In genomic region chr1:109392037-109392787, GRCh38 we compare ENCODE assay signal across 8 cellular contexts.
DNase-seq lines count a peak whose midpoint lies in the region; ATAC-seq, FAIRE-seq and TF ChIP-seq lines count a peak whose summit lies in the region.

No MANE protein-coding gene starts in this region.

- TF ChIP-seq CTCF in coronary artery (IDR thresholded peaks at IDR 0.05) = no peak
- TF ChIP-seq CTCF in parathyroid adenoma (IDR thresholded peaks at IDR 0.05) = no peak

- H2AFZ ChIP-seq in parathyroid adenoma = peak overlapping the region; percentile 72

- H3K4me3 ChIP-seq in coronary artery = peak overlapping the region; percentile 83
- no peak overlapping the region for H3K4me3 ChIP-seq in parathyroid adenoma (ENCODE audit: low read depth, low read length)

- POLR2A ChIA-PET in HEK293T (lab: Yijun Ruan, JAX) = interaction anchor here (1.2 to 1.5 kb wide), 3 partner anchors 8 to 109 kb away, joined by 3 to 6 read pairs (median 4); partner anchors contain the start of gene PSRC1

- H3K27me3 ChIP-seq in parathyroid adenoma (ENCODE audit: control insufficient read depth, insufficient read depth, low read length) = no peaks in the 10 kb centered on the region

- peak; percentile 28 for ATAC-seq in HG03045 (IDR thresholded peaks at IDR 0.05; ENCODE audit: unreplicated experiment)
- no peak for ATAC-seq in HG03442 (IDR thresholded peaks at IDR 0.05; ENCODE audit: unreplicated experiment)

- FAIRE-seq in GM19239 (lab: Jason Lieb, UNC) = no peak

- CTCF ChIA-PET in HEK293T (lab: Yijun Ruan, JAX) = interaction anchor here (1.1 kb wide), 1 partner anchor 115 kb away, joined by 4 read pairs; no protein-coding TSS in a partner anchor

- no peak overlapping the region for H3K9ac ChIP-seq in parathyroid adenoma

- H3K79me2 ChIP-seq in parathyroid adenoma = peaks cover 2% of the 10 kb centered on the region

- no peaks in the 10 kb centered on the region for H3K36me3 ChIP-seq in parathyroid adenoma (ENCODE audit: control insufficient read depth, insufficient read depth, low read length)

- no peaks in the 10 kb centered on the region for H3K9me3 ChIP-seq in parathyroid adenoma (ENCODE audit: control insufficient read depth, low read length)

- H3K4me2 ChIP-seq in parathyroid adenoma (ENCODE audit: low read length) = peak overlapping the region; percentile 29

- H3K27ac ChIP-seq in coronary artery (peak overlapping the region; percentile 92 to 96), parathyroid adenoma (peak overlapping the region; percentile 82)

- H3K4me1 ChIP-seq in parathyroid adenoma = peaks cover 5% of the 10 kb centered on the region

- DNase-seq in DMS 273 (lab: John Stamatoyannopoulos, UW; ENCODE audit: unreplicated experiment) (peak; percentile 71), coronary artery (ENCODE audit: low spot score) (peak; percentile 84), HEK293T (ENCODE audit: extremely low spot score) (no peak), GM19239 (ENCODE audit: insufficient read length, low spot score) (no peak), HuH-7 (ENCODE audit: low spot score) (no peak)

TF ChIP-seq in HEK293T, 16 proteins besides CTCF, POLR2A, EP300 and RAD21:
- TF ChIP-seq CTBP1 (IDR thresholded peaks at IDR 0.05; ENCODE audit: borderline replicate concordance) (no peak), PKNOX1 (IDR thresholded peaks at IDR 0.05) (no peak), SP1 (IDR thresholded peaks at IDR 0.05) (no peak), ZNF384 (IDR thresholded peaks at IDR 0.05) (no peak), FOXA1 (IDR thresholded peaks at IDR 0.05) (no peak)

Comparison
In these comparisons a context has a peak if more than half of its experiments do, and no peak if none do; other contexts are left out.
1. DNase-seq: peak in DMS 273 (single experiment) and coronary artery (single experiment); none in HEK293T (single experiment), GM19239 (single experiment) and HuH-7 (single experiment).